ENCODE assay signal across 8 cellular contexts in the genomic region with DNA sequence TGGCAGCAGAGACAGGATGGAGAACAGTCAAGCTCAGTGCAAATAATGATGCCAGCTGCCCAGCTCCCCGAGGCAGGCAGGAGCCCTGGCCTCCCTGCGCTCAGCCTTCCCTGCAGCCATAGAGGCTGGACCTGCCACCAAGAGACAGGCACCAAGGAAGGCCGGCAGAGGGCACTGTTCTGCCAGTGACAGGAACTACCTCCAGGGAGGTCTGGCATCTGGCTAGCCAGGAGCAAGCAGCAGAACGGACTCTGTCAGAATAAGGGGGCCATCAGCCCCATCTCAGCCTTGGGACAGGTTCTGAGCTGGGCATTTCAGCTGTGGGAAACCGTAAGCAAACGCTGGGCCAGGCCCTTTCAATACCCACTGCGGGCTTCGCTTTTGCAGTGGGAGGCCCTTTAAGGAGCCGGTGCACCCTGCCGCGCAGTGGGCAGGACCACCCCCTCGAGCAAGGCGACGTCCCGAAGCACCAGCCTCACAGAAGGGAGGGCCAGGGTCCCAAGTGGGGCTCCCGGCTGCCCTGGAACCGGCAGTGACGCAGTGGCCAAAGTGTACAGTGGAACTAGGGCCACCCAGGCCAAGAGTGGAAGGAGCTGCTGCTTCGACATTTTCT. TPM values are rescaled to one million over a fixed set of nuclear protein-coding genes. Genes with fewer than 3 reads are reported as not detected.
DNase-seq lines count a peak whose midpoint lies in the region; FAIRE-seq and TF ChIP-seq lines count a peak whose summit lies in the region.

No MANE protein-coding gene starts in this region.

- H3K36me3 ChIP-seq in H1 (ENCODE audit: control insufficient read depth in 2 of 4, insufficient read depth in 4 of 4, low read length in 3 of 4), result peaks cover 3 to 6% (median 4%) of the 10 kb centered on the region in 4 experiments; a peak in 4 of 8 replicates

- no peak overlapping the region for H2BK120ac ChIP-seq in H1 (replicated peaks; ENCODE audit: low read depth, low read length)

- TF ChIP-seq POLR2A in H1 (IDR thresholded peaks at IDR 0.05; ENCODE audit: control extremely low read depth in 1 of 2, low read depth in 2 of 2, low read length in 2 of 2), result no peak

- in situ Hi-C loops in ACHN (cut with HindIII; ENCODE audit: low pct_ligation_motif_present, low pct_unique_long_range_greater_than_20kb, low sequenced_read_pairs) (no loop called here), GM13977 (cut with MboI; ENCODE audit: low pct_unique_long_range_greater_than_20kb, low sequenced_read_pairs, unreplicated experiment) (no loop called here)

- H2BK15ac ChIP-seq in H1 (ENCODE audit: low read length), result no peak overlapping the region

- peak; percentile 83 to 91 for TF ChIP-seq RAD21 in H1 (IDR thresholded peaks at IDR 0.05 in 1 of 2, conservative IDR thresholded peaks at IDR 0.05 in 1 of 2; ENCODE audit: low read depth in 2 of 2, low read length in 2 of 2)

- no peak overlapping the region for H2BK12ac ChIP-seq in H1 (ENCODE audit: low read depth, low read length)

- H3K4me1 ChIP-seq in H1 (replicated peaks in 1 of 4; ENCODE audit: control insufficient read depth in 3 of 4, insufficient read depth in 4 of 4, low read length in 3 of 4), result peaks cover 0 to 7% (median 0%) of the 10 kb centered on the region in 4 experiments; a peak in 2 of 7 replicates

- no peak for TF ChIP-seq EP300 in H1 (IDR thresholded peaks at IDR 0.05; ENCODE audit: borderline replicate concordance in 1 of 2, low read depth in 2 of 2, low read length in 2 of 2)

- H3K4me2 ChIP-seq in H1 (ENCODE audit: insufficient read depth in 1 of 2, low read depth in 2 of 2, low read length in 2 of 2), result no peak overlapping the region

- 0 out of 2 replicates have a peak overlapping the region, but pooled peaks have one; percentile 52 for H4K8ac ChIP-seq in H1 (ENCODE audit: extremely low read depth, insufficient read depth, low read length)

- no peak overlapping the region for H3K56ac ChIP-seq in H1 (replicated peaks; ENCODE audit: insufficient read length, low read depth, low read length)

- H3K23ac ChIP-seq in H1 (ENCODE audit: insufficient read length), result no peak overlapping the region

- H4K20me1 ChIP-seq in H1 (replicated peaks in 1 of 2; ENCODE audit: control insufficient read depth in 1 of 2, insufficient read depth in 2 of 2, low read length in 2 of 2), result peaks cover 0 to 2% of the 10 kb centered on the region in 2 experiments

- no peak overlapping the region for H3K9ac ChIP-seq in H1 (replicated peaks in 1 of 4; ENCODE audit: extremely low read depth in 1 of 4, low read depth in 3 of 4, low read length in 3 of 4)

- no peak overlapping the region for H2BK5ac ChIP-seq in H1 (ENCODE audit: low read depth, low read length)

- H3K4ac ChIP-seq in H1 (replicated peaks; ENCODE audit: insufficient read length, low read depth, low read length), result no peak overlapping the region

- no peak overlapping the region for H4K5ac ChIP-seq in H1 (ENCODE audit: insufficient read length, low read depth, low read length)

- no peak overlapping the region for H2AK5ac ChIP-seq in H1 (ENCODE audit: low read depth, low read length)

- H2BK20ac ChIP-seq in H1 (ENCODE audit: low read length), result no peak overlapping the region

- DNase-seq in ACHN (peak; percentile 70), GM13977 (ENCODE audit: low spot score) (peak; percentile 79), NCI-H748 treated with DMSO at 0.1 percent for 48 hours (lab: John Stamatoyannopoulos, UW) (peak; percentile 41), H1 (ENCODE audit: low read depth in 1 of 2, low spot score in 2 of 2) (peak; percentile 63 to 92), myocyte (ENCODE audit: low read depth) (peak; percentile 75), cortex of kidney (lab: John Stamatoyannopoulos, UW) (no peak)
- peak; percentile 38 to 63 for DNase-seq in activated CD8-positive, alpha-beta memory T cell treated with anti-CD3 and anti-CD28 coated beads for 1 hour (ENCODE audit: extremely low read depth in 1 of 2, low read depth in 1 of 2)
- DNase-seq in stimulated activated CD8-positive, alpha-beta memory T cell treated with anti-CD3 and anti-CD28 coated beads, Interleukin-4, amount 100 ng/mL, for 48 hours, result peak; percentile 86

- POLR2A ChIA-PET in H1 (lab: Charles Lee; ENCODE audit: partially characterized antibody), result interaction anchor here (1.0 kb wide), 1 partner anchor 15 kb away, joined by 4 read pairs; no protein-coding TSS in a partner anchor

- CTCF ChIA-PET in H1 (lab: Charles Lee; ENCODE audit: partially characterized antibody), result interaction anchor here (0.7 to 6.4 kb wide), 52 partner anchors 8 to 259 kb away, joined by 3 to 60 read pairs (median 4); a partner anchor contains a TSS

- no peak overlapping the region for H3K27ac ChIP-seq in H1 (ENCODE audit: low read depth, low read length)

- no peak overlapping the region for H3K18ac ChIP-seq in H1 (ENCODE audit: extremely low read depth, low read length)

- no peak overlapping the region for H3K4me3 ChIP-seq in H1 (ENCODE audit: extremely low read depth in 1 of 4, insufficient read depth in 2 of 4, low read depth in 3 of 4, low read length in 4 of 4)

- H3K79me2 ChIP-seq in H1 (ENCODE audit: control insufficient read depth in 1 of 2, insufficient read depth in 2 of 2, low read length in 2 of 2), result no peaks in the 10 kb centered on the region

- TF ChIP-seq CTCF in GM13977 (IDR thresholded peaks at IDR 0.05; ENCODE audit: extremely low read depth, insufficient read depth, missing control alignments) (peak; percentile 89), H1 (IDR thresholded peaks at IDR 0.05; ENCODE audit: control extremely low read depth in 1 of 3, insufficient read depth in 1 of 3, low read depth in 1 of 3, low read length in 3 of 3) (peak; percentile 90 to 95 (median 95))

- no peak overlapping the region for H3K14ac ChIP-seq in H1 (ENCODE audit: insufficient read length)

- no peaks in the 10 kb centered on the region for H3K9me3 ChIP-seq in H1 (ENCODE audit: insufficient read depth in 2 of 2, low read depth in 1 of 2, low read length in 1 of 2)

- FAIRE-seq in H1 (lab: Jason Lieb, UNC), result no peak

- H3K27me3 ChIP-seq in H1 (replicated peaks in 1 of 4; ENCODE audit: control insufficient read depth in 3 of 4, extremely low read depth in 1 of 4, insufficient read depth in 3 of 4, low read length in 3 of 4), result peaks cover 0 to 3% (median 0%) of the 10 kb centered on the region in 4 experiments; a peak in 2 of 7 replicates

- 78% methylated on average over 19 of the region's 19 CpGs; no CpG with 5 or more reads in 1 of the 2 experiments for WGBS in H1 (ENCODE audit: extremely low coverage in 1 of 2, insufficient coverage in 1 of 2, insufficient read length in 1 of 2, insufficient replicate concordance in 2 of 2, low coverage in 1 of 2, low lambda C conversion rate in 2 of 2, missing lambda C conversion rate in 1 of 2), 2 experiments

- no peaks in the 10 kb centered on the region for H3K79me1 ChIP-seq in H1 (ENCODE audit: low read depth, low read length)

- H2AFZ ChIP-seq in H1 (ENCODE audit: low read length), result no peak overlapping the region

- H3K23me2 ChIP-seq in H1 (ENCODE audit: low read depth, low read length), result no peaks in the 10 kb centered on the region

- H4K91ac ChIP-seq in H1 (replicated peaks; ENCODE audit: insufficient read length, low read length), result no peak overlapping the region

TF ChIP-seq in H1, 55 proteins besides CTCF, POLR2A, EP300 and RAD21:
- 0 out of 4 replicates have a peak, but pooled peaks of 1 of the 2 experiments have one; percentile 30 for TF ChIP-seq SIN3A (conservative IDR thresholded peaks at IDR 0.05 in 1 of 2, IDR thresholded peaks at IDR 0.05 in 1 of 2; ENCODE audit: low read depth in 1 of 2, low read length in 2 of 2)
- no peak for TF ChIP-seq CREB1 (IDR thresholded peaks at IDR 0.05)
- peak; percentile 46; the same call in 1 of the 2 replicates for TF ChIP-seq GABPA (IDR thresholded peaks at IDR 0.05; ENCODE audit: borderline replicate concordance, insufficient read depth, low read length)
- TF ChIP-seq YY1 (IDR thresholded peaks at IDR 0.05; ENCODE audit: low read depth, low read length), result peak; percentile 57; the same call in 1 of the 2 replicates
TF ChIP-seq in H1: peak in this region for 3.

RNA-seq across cellular contexts. Expression of a gene that starts 18.2 kb away (rescaled TPM):
- total RNA-seq in H1 (2021; fragmentation: NEBNext Ultra II Directional; extraction: Animal tissue kit (Norgen Biotek cat#: 25700)), result 44.0 and 46.2 TPM in 2 replicates
- 36.4 and 43.9 TPM in 2 replicates for polyA plus RNA-seq in H1 (2011; rRNA removed)
- 46.2 TPM for polyA plus RNA-seq in H1 (2011; cell fraction: cytosol; rRNA removed)
- polyA plus RNA-seq in H1 (2011; cell fraction: nucleus; rRNA removed), result 60.2 TPM
- polyA plus RNA-seq in H1 (2012, experiment 1 of 2), result 37.7 to 46.9 TPM (median 40.6 TPM) in 4 replicates
- 54.8 TPM for polyA plus RNA-seq in H1 (2012, experiment 2 of 2)
- polyA plus RNA-seq in H1 (2013, experiment 1 of 2), result 39.2 TPM
- 39.3 TPM for polyA plus RNA-seq in H1 (2013, experiment 2 of 2)
- 17.0 and 23.3 TPM in 2 replicates for polyA minus RNA-seq in H1 (2011; rRNA and poly(A)+ RNA removed)
- polyA minus RNA-seq in H1 (2011; cell fraction: cytosol; rRNA and poly(A)+ RNA removed), result 18.9 TPM
- polyA minus RNA-seq in H1 (2011; cell fraction: nucleus; rRNA and poly(A)+ RNA removed), result 16.5 TPM
- total RNA-seq in myocyte, result 13.4 and 14.6 TPM in 2 replicates
- polyA plus RNA-seq in myocyte (2012), result 39.5 TPM

RNA-seq across cellular contexts. Expression of a gene that starts 54.2 kb away (rescaled TPM):
- total RNA-seq in H1 (2021; fragmentation: NEBNext Ultra II Directional; extraction: Animal tissue kit (Norgen Biotek cat#: 25700)), result not detected in 2 replicates
- polyA plus RNA-seq in H1 (2011; rRNA removed), result not detected in 2 replicates
- polyA plus RNA-seq in H1 (2011; cell fraction: cytosol; rRNA removed), result not detected
- polyA plus RNA-seq in H1 (2011; cell fraction: nucleus; rRNA removed), result not detected
- not detected in 4 replicates for polyA plus RNA-seq in H1 (2012, experiment 1 of 2)
- polyA plus RNA-seq in H1 (2012, experiment 2 of 2), result not detected
- 0.04 TPM for polyA plus RNA-seq in H1 (2013, experiment 1 of 2)
- polyA plus RNA-seq in H1 (2013, experiment 2 of 2), result not detected
- polyA minus RNA-seq in H1 (2011; rRNA and poly(A)+ RNA removed), result not detected in 2 replicates
- not detected for polyA minus RNA-seq in H1 (2011; cell fraction: cytosol; rRNA and poly(A)+ RNA removed)
- not detected for polyA minus RNA-seq in H1 (2011; cell fraction: nucleus; rRNA and poly(A)+ RNA removed)
- not detected in 2 replicates for total RNA-seq in myocyte
- not detected for polyA plus RNA-seq in myocyte (2012)

RNA-seq across cellular contexts. Expression of a gene that starts 59.1 kb away (rescaled TPM):
- total RNA-seq in H1 (2021; fragmentation: NEBNext Ultra II Directional; extraction: Animal tissue kit (Norgen Biotek cat#: 25700)), result 1.7 and 3.2 TPM in 2 replicates
- 3.6 and 5.4 TPM in 2 replicates for polyA plus RNA-seq in H1 (2011; rRNA removed)
- polyA plus RNA-seq in H1 (2011; cell fraction: cytosol; rRNA removed), result 4.5 TPM
- 2.1 TPM for polyA plus RNA-seq in H1 (2011; cell fraction: nucleus; rRNA removed)
- 5.8 to 7.8 TPM (median 6.5 TPM) in 4 replicates for polyA plus RNA-seq in H1 (2012, experiment 1 of 2)
- polyA plus RNA-seq in H1 (2012, experiment 2 of 2), result 9.6 TPM
- 3.4 TPM for polyA plus RNA-seq in H1 (2013, experiment 1 of 2)
- 2.9 TPM for polyA plus RNA-seq in H1 (2013, experiment 2 of 2)
- polyA minus RNA-seq in H1 (2011; rRNA and poly(A)+ RNA removed), result 1.9 and 2.2 TPM in 2 replicates
- 3.2 TPM for polyA minus RNA-seq in H1 (2011; cell fraction: cytosol; rRNA and poly(A)+ RNA removed)
- polyA minus RNA-seq in H1 (2011; cell fraction: nucleus; rRNA and poly(A)+ RNA removed), result 1.4 TPM
- total RNA-seq in myocyte, result 3.3 and 30.7 TPM in 2 replicates
- 24.7 TPM for polyA plus RNA-seq in myocyte (2012)
